ENCODE assay signal across 1 cellular context in the genomic region with DNA sequence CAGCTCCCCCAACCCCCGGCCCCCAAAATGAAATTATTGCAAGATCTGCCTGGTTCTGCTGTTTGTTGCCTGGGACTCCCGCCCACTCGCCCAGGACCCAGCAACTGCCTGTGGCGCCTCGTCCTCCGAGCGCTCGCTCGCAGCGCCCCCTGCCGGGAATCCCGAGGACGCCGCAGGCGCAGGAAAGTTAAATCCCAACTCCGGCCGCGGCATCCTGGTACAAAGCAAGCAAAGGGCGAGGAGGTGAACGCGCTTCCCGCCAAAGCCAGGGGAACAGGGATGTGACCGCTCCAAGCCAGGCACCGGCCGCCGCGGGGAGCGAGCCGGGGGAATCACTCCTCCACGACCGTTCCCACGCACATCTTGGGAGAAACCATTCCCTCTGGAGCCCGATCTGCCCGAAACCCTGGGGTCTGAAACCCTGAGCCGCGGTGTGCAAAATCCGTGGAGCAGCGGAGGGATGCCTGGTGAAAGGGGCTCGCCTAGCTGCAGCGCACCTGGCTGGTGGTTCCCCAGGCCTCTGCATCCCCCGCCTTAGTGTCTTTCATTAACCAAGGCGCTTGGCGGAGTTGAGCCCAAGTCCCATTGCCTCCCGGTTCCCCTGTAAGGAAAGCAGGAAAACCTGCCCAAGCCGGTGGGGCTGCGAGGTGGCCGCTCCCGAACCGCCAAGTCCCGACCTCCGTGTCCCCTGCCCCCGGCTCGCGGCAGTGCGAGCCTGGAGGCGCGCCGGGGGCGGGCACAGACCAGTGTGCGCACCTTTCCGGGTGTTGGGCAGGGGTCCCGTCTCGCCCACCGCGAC.
TF ChIP-seq lines count a peak whose summit lies in the region.

No MANE protein-coding gene starts in this region.

TF ChIP-seq in HEK293, 187 proteins besides CTCF, POLR2A, EP300 and RAD21 (continued from another document):
- TF ChIP-seq ZNF280C (tag by site-specific recombination; IDR thresholded peaks at IDR 0.05) (no peak), ZNF354C (tag by site-specific recombination; IDR thresholded peaks at IDR 0.05; ENCODE audit: borderline replicate concordance, low read depth) (no peak), ZFHX2 (tag by site-specific recombination; conservative IDR thresholded peaks at IDR 0.05) (peak; percentile 68), ZNF221 (tag by site-specific recombination; IDR thresholded peaks at IDR 0.05; ENCODE audit: borderline replicate concordance) (no peak), HOXD13 (CRISPR knock-in tag; IDR thresholded peaks at IDR 0.05; ENCODE audit: borderline replicate concordance) (no peak), ZNF266 (tag by site-specific recombination; IDR thresholded peaks at IDR 0.05; ENCODE audit: low read depth) (no peak), MEIS1 (CRISPR knock-in tag; IDR thresholded peaks at IDR 0.05; ENCODE audit: borderline replicate concordance) (no peak), PRDM10 (tag by site-specific recombination; IDR thresholded peaks at IDR 0.05) (0 out of 2 replicates have a peak, but pooled peaks have one; percentile 28), ZNF654 (tag by site-specific recombination; IDR thresholded peaks at IDR 0.05; ENCODE audit: low read depth) (peak; percentile 59), ZNF600 (tag by site-specific recombination; IDR thresholded peaks at IDR 0.05) (no peak), ZBTB11 (tag by site-specific recombination; conservative IDR thresholded peaks at IDR 0.05; ENCODE audit: low read depth) (no peak), ZNF843 (tag by site-specific recombination; IDR thresholded peaks at IDR 0.05) (no peak), SCRT1 (tag by site-specific recombination; IDR thresholded peaks at IDR 0.05; ENCODE audit: borderline replicate concordance) (peak; percentile 44; the same call in 1 of the 2 replicates), ZNF510 (tag by site-specific recombination; IDR thresholded peaks at IDR 0.05; ENCODE audit: insufficient replicate concordance) (no peak), TRIM28 (IDR thresholded peaks at IDR 0.05; ENCODE audit: borderline replicate concordance, low read length) (no peak)
- TF ChIP-seq, protein P1, sequence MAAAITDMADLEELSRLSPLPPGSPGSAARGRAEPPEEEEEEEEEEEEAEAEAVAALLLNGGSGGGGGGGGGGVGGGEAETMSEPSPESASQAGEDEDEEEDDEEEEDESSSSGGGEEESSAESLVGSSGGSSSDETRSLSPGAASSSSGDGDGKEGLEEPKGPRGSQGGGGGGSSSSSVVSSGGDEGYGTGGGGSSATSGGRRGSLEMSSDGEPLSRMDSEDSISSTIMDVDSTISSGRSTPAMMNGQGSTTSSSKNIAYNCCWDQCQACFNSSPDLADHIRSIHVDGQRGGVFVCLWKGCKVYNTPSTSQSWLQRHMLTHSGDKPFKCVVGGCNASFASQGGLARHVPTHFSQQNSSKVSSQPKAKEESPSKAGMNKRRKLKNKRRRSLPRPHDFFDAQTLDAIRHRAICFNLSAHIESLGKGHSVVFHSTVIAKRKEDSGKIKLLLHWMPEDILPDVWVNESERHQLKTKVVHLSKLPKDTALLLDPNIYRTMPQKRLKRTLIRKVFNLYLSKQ (tag by site-specific recombination; IDR thresholded peaks at IDR 0.05; ENCODE audit: borderline replicate concordance) = no peak
- TF ChIP-seq, protein P2, sequence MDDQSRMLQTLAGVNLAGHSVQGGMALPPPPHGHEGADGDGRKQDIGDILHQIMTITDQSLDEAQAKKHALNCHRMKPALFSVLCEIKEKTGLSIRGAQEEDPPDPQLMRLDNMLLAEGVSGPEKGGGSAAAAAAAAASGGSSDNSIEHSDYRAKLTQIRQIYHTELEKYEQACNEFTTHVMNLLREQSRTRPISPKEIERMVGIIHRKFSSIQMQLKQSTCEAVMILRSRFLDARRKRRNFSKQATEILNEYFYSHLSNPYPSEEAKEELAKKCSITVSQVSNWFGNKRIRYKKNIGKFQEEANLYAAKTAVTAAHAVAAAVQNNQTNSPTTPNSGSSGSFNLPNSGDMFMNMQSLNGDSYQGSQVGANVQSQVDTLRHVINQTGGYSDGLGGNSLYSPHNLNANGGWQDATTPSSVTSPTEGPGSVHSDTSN (CRISPR knock-in tag; IDR thresholded peaks at IDR 0.05) = 0 out of 2 replicates have a peak, but pooled peaks have one; percentile 53
- TF ChIP-seq, protein P3, sequence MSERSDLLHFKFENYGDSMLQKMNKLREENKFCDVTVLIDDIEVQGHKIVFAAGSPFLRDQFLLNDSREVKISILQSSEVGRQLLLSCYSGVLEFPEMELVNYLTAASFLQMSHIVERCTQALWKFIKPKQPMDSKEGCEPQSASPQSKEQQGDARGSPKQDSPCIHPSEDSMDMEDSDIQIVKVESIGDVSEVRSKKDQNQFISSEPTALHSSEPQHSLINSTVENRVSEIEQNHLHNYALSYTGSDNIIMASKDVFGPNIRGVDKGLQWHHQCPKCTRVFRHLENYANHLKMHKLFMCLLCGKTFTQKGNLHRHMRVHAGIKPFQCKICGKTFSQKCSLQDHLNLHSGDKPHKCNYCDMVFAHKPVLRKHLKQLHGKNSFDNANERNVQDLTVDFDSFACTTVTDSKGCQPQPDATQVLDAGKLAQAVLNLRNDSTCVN (tag by site-specific recombination; optimal IDR thresholded peaks at IDR 0.05) = peak; percentile 20
TF ChIP-seq in HEK293: peak in this region for 10.
